8 cellular contexts compared by ENCODE assay signal in the genomic region with DNA sequence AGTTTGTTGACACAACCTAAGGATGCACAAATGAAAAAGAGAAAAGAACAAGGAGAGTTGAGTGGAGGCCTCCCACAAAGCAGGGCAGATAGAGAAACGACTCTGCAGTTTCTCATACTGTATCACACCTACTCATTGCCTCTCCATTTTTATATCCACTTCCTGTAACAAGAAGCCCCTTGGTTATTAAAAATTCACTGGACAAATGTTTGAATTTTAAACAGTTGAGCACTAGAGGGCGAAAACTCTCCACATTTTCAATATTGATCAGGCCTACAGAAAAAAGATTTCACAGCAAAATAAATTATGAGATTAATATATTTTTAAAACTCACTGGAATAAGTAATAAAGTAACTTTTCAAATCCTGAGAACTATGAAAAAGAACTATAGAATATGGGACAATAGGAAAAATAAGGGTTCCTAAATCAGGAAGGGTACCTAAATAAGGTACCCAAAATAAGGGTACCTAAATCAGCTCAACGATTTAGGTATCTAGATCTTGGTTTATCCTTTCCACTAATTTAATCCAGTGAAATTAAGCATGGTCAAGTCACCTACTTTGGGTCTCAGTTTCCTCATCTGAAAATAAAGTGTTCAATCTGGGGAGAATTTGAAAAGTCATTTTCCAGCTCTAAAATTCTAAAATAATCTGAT. TPM values are rescaled to one million over a fixed set of nuclear protein-coding genes. Genes with fewer than 3 reads are reported as not detected.
DNase-seq lines count a peak whose midpoint lies in the region; ATAC-seq, FAIRE-seq and TF ChIP-seq lines count a peak whose summit lies in the region.

No MANE protein-coding gene starts in this region.

- no peaks in the 10 kb centered on the region for H3K27me3 Mint-ChIP-seq in effector memory CD8-positive, alpha-beta T cell

- peak; percentile 65 for FAIRE-seq in GM18507 (lab: Jason Lieb, UNC)

- TF ChIP-seq CTCF in BE2C (IDR thresholded peaks at IDR 0.05; ENCODE audit: low read depth, low read length) (peak; percentile 55), psoas muscle (IDR thresholded peaks at IDR 0.05) (peak; percentile 35)

- ATAC-seq in effector memory CD8-positive, alpha-beta T cell (replicated peaks): peak; percentile 40
- ATAC-seq in psoas muscle: no peak
- no peak for ATAC-seq in HG03175 (IDR thresholded peaks at IDR 0.05; ENCODE audit: unreplicated experiment)
- ATAC-seq in right cardiac atrium: no peak

- H3K4me1 ChIP-seq in BE2C: peaks cover 11% of the 10 kb centered on the region
- H3K4me1 ChIP-seq in psoas muscle: no peaks in the 10 kb centered on the region
- H3K4me1 ChIP-seq in right cardiac atrium (ENCODE audit: control insufficient read depth, insufficient read depth, low read length): no peaks in the 10 kb centered on the region

- H3K4me1 Mint-ChIP-seq in effector memory CD8-positive, alpha-beta T cell (ENCODE audit: low read depth in 2 of 2): no peaks in the 10 kb centered on the region

- H3K27ac ChIP-seq in psoas muscle: no peak overlapping the region
- H3K27ac ChIP-seq in right cardiac atrium (ENCODE audit: low read length): no peak overlapping the region

- no peak overlapping the region for H3K4me3 Mint-ChIP-seq in effector memory CD8-positive, alpha-beta T cell

- no peak overlapping the region for H3K27ac Mint-ChIP-seq in effector memory CD8-positive, alpha-beta T cell

- CTCF ChIA-PET in HEK293T (lab: Yijun Ruan, JAX): interaction anchor here (1.1 kb wide), 1 partner anchor 147 kb away, joined by 4 read pairs; the partner anchor contains the start of gene CSNK1G1

- H3K9me3 ChIP-seq in BE2C: no peaks in the 10 kb centered on the region
- no peaks in the 10 kb centered on the region for H3K9me3 ChIP-seq in psoas muscle
- H3K9me3 ChIP-seq in right cardiac atrium (ENCODE audit: control insufficient read depth, low read length): no peaks in the 10 kb centered on the region

- H3K9me3 Mint-ChIP-seq in effector memory CD8-positive, alpha-beta T cell: no peaks in the 10 kb centered on the region

- WGBS in psoas muscle, 3 donors: 52 to 59% (median 53%) methylated on average over 3 of the region's 3 CpGs
- WGBS in right cardiac atrium: 51% methylated on average over 3 of the region's 3 CpGs

- no peaks in the 10 kb centered on the region for H3K27me3 ChIP-seq in BE2C
- no peaks in the 10 kb centered on the region for H3K27me3 ChIP-seq in psoas muscle (ENCODE audit: insufficient read depth in 3 of 3, low read length in 2 of 3)
- H3K27me3 ChIP-seq in right cardiac atrium (ENCODE audit: control insufficient read depth, insufficient read depth): no peaks in the 10 kb centered on the region

- no peak for DNase-seq in BE2C
- peak; percentile 14 for DNase-seq in GM18507 (ENCODE audit: extremely low spot score, insufficient read length, low read depth)
- DNase-seq in NCI-H69 (lab: John Stamatoyannopoulos, UW): peak; percentile 77
- peak in 1 of 3 experiments; percentile 2 for DNase-seq in effector memory CD8-positive, alpha-beta T cell
- DNase-seq in psoas muscle: no peak
- DNase-seq in HEK293T (ENCODE audit: extremely low spot score): no peak
- DNase-seq in right cardiac atrium: no peak

- H3K36me3 ChIP-seq in BE2C (peaks cover 5% of the 10 kb centered on the region; the same call in 1 of the 2 replicates), psoas muscle (ENCODE audit: insufficient read depth in 1 of 2, low read depth in 1 of 2) (peaks cover 0 to 31% of the 10 kb centered on the region in 2 donors)

- H3K4me3 ChIP-seq in BE2C (ENCODE audit: low read depth, low read length) (no peak overlapping the region), psoas muscle (no peak overlapping the region), right cardiac atrium (ENCODE audit: low read length) (no peak overlapping the region)

- POLR2A ChIA-PET in HEK293T (lab: Yijun Ruan, JAX): no interaction called here

- peaks cover 14% of the 10 kb centered on the region for H3K36me3 Mint-ChIP-seq in effector memory CD8-positive, alpha-beta T cell (ENCODE audit: insufficient read depth)

- intact Hi-C loops in psoas muscle (cut with DNase I) (loop anchor here in 1 of 2 donors (5.0 kb wide), 2 partner anchors 147 to 472 kb away; partner anchors contain the start of gene CSNK1G1), right cardiac atrium (cut with DNase I) (loop anchor here in 1 of 4 donors (10.0 kb wide), 1 partner anchor 465 kb away; no protein-coding TSS in a partner anchor)

TF ChIP-seq in HEK293T, 16 proteins besides CTCF, POLR2A, EP300 and RAD21:
- TF ChIP-seq BHLHE40 (IDR thresholded peaks at IDR 0.05; ENCODE audit: borderline replicate concordance) (no peak), ARNT (IDR thresholded peaks at IDR 0.05) (no peak), SP1 (IDR thresholded peaks at IDR 0.05) (no peak), TARDBP (IDR thresholded peaks at IDR 0.05) (no peak)

RNA-seq across cellular contexts. Expression of gene PPIB, which starts 47.0 kb away (rescaled TPM):
- polyA plus RNA-seq in BE2C (2012; ENCODE audit: insufficient read depth, insufficient read length, low read depth): 1,035 TPM
- total RNA-seq in psoas muscle (10 to 100 TPM; 40.8 to 61.1 (median 50.1) TPM), right cardiac atrium (100 to 1,000 TPM; 131 to 263 (median 186) TPM)
- polyA plus RNA-seq in psoas muscle (100 to 1,000 TPM in 1 of 3 donors, 10 to 100 TPM in 2; 38.0 to 160 (median 79.6) TPM), right cardiac atrium (209 TPM)

RNA-seq across cellular contexts. Expression of gene SNX22, which starts 58.3 kb away (rescaled TPM):
- 2.1 TPM for polyA plus RNA-seq in BE2C (2012; ENCODE audit: insufficient read depth, insufficient read length, low read depth)
- under 1 TPM; 0.08 to 0.17 (median 0.16) TPM for total RNA-seq in psoas muscle
- under 1 TPM; 0.06 to 0.31 (median 0.23) TPM for polyA plus RNA-seq in psoas muscle
- total RNA-seq in right cardiac atrium: 100 to 1,000 TPM in 1 of 4 donors, 10 to 100 TPM in 3; 56.2 to 114 (median 62.6) TPM
- polyA plus RNA-seq in right cardiac atrium: 74.0 TPM

Comparison
In these comparisons a context has a peak if more than half of its experiments do, and no peak if none do; other contexts are left out.
1. DNase-seq: peak in GM18507 (single experiment) and NCI-H69 (single experiment); none in BE2C (single experiment), psoas muscle (0 of 2), HEK293T (single experiment) and right cardiac atrium (0 of 3).
2. RNA of gene SNX22, which starts 58.3 kb away (total RNA-seq): 56.2 to 114 TPM in right cardiac atrium; 0.08 to 0.17 TPM in psoas muscle; every median in the first group is over 10 times any median in the second.